5 cellular contexts compared by ENCODE assay signal in genomic region chr3:156352728-156353127, GRCh38.
"Had no signal": no experiment of that assay in that cellular context is flagged by ENCODE, and none has a peak within 500 bp of the region (broad histone marks: within the 10 kb centered on the region; RNA-seq: fewer than 3 reads in every experiment).

No MANE protein-coding gene starts in this region.

- ATAC-seq: GM23338, K562 had no signal

- DNase-seq: H9, HCEC 1CT, IMR-90 had no signal

- H3K4me3 Mint-ChIP-seq: GM23338, H9 had no signal

- H3K27ac Mint-ChIP-seq: GM23338, H9 had no signal

- H3K9me3 Mint-ChIP-seq: GM23338, H9 had no signal
